14 cellular contexts compared by ENCODE assay signal in genomic region chr6:104625536-104625935, GRCh38.
A peak's percentile ranks its signal among the peaks of the same experiment; 100 is the strongest.
DNase-seq lines count a peak whose midpoint lies in the region; ATAC-seq and TF ChIP-seq lines count a peak whose summit lies in the region.
"Had no signal": no experiment of that assay in that cellular context is flagged by ENCODE, and none has a peak within 500 bp of the region (broad histone marks: within the 10 kb centered on the region; RNA-seq: fewer than 3 reads in every experiment).

No MANE protein-coding gene starts in this region.

- no peaks in the 10 kb centered on the region for H3K79me2 ChIP-seq in HCT116 (ENCODE audit: insufficient read depth, low read length)

- no peaks in the 10 kb centered on the region for H3K9me2 ChIP-seq in HCT116 (ENCODE audit: insufficient read depth)

- no peak for TF ChIP-seq POLR2A in HCT116 (IDR thresholded peaks at IDR 0.05; ENCODE audit: borderline replicate concordance, extremely low read depth, insufficient read depth, insufficient read length)

- H3K36me3 ChIP-seq in HCT116 (ENCODE audit: control insufficient read depth in 1 of 2, insufficient read depth in 2 of 2, low read length in 2 of 2), result no peaks in the 10 kb centered on the region
- H3K36me3 ChIP-seq: ovary had no signal

- H3K4me1 ChIP-seq in HCT116 (ENCODE audit: control insufficient read depth in 1 of 2, insufficient read depth in 2 of 2, low read length in 2 of 2), result peaks cover 0 to 8% of the 10 kb centered on the region in 2 experiments; a peak in 1 of 4 replicates
- H3K4me1 ChIP-seq: testis had no signal

- DNase-seq in HCT116 (ENCODE audit: low read depth, low spot score), result no peak
- DNase-seq in amniotic stem cell (lab: John Stamatoyannopoulos, UW), result peak; percentile 9
- peak; percentile 22 for DNase-seq in iPS-NIHi7 (ENCODE audit: extremely low spot score)
- no peak for DNase-seq in type B pancreatic cell (ENCODE audit: extremely low spot score, unreplicated experiment)
- no peak for DNase-seq in T-cell
- no peak for DNase-seq in activated naive CD4-positive, alpha-beta T cell treated with anti-CD3 and anti-CD28 coated beads, Interleukin-2, amount 10 ng/mL, durations not matched to agents 7 days and 5 days
- no peak for DNase-seq in NCI-H2196 treated with DMSO at 0.1 percent for 48 hours (lab: John Stamatoyannopoulos, UW; ENCODE audit: unreplicated experiment)
- DNase-seq: activated CD8-positive, alpha-beta T cell treated with anti-CD3 and anti-CD28 coated beads, Interleukin-2, amount 10 ng/mL, durations not matched to agents 7 days and 5 days; activated naive CD8-positive, alpha-beta T cell treated with anti-CD3 and anti-CD28 coated beads, Interleukin-2, amount 50 U/mL, for 24 hours; DMS79 treated with DMSO at 0.1 percent for 48 hours; left cardiac atrium; NCI-H524 treated with DMSO at 0.1 percent for 48 hours; ovary; testis had no signal

- no peaks in the 10 kb centered on the region for H3K27me3 ChIP-seq in HCT116 (ENCODE audit: insufficient read depth, low read length)
- H3K27me3 ChIP-seq: ovary, testis had no signal

- no peaks in the 10 kb centered on the region for H3K36me3 Mint-ChIP-seq in type B pancreatic cell
- H3K36me3 Mint-ChIP-seq in T-cell, result no peaks in the 10 kb centered on the region
- no peaks in the 10 kb centered on the region for H3K36me3 Mint-ChIP-seq in activated naive CD4-positive, alpha-beta T cell treated with anti-CD3 and anti-CD28 coated beads, Interleukin-2, amount 10 ng/mL, durations not matched to agents 7 days and 5 days

- H3K4me1 Mint-ChIP-seq in type B pancreatic cell (ENCODE audit: unreplicated experiment), result peaks cover 14% of the 10 kb centered on the region
- H3K4me1 Mint-ChIP-seq in T-cell, result peaks cover 6 to 7% (median 7%) of the 10 kb centered on the region in 3 donors
- no peaks in the 10 kb centered on the region for H3K4me1 Mint-ChIP-seq in activated naive CD4-positive, alpha-beta T cell treated with anti-CD3 and anti-CD28 coated beads, Interleukin-2, amount 10 ng/mL, durations not matched to agents 7 days and 5 days

- H2AFZ ChIP-seq in HCT116 (ENCODE audit: low read depth, low read length, poor library complexity, severe bottlenecking), result no peak overlapping the region

- RAD21 ChIA-PET in HCT116 (lab: Charles Lee; ENCODE audit: low non-redundant PET in 1 of 2, low total read pairs in 2 of 2, uncharacterized antibody in 2 of 2, unreplicated experiment in 2 of 2), result no interaction called here

- H4K20me1 ChIP-seq in HCT116 (ENCODE audit: insufficient read depth), result no peaks in the 10 kb centered on the region

- CTCF ChIA-PET in HCT116 (lab: Charles Lee), result no interaction called here
- CTCF ChIA-PET in T-cell (lab: Charles Lee), result no interaction called here
- CTCF ChIA-PET in activated naive CD4-positive, alpha-beta T cell treated with anti-CD3 and anti-CD28 coated beads, Interleukin-2, amount 10 ng/mL, durations not matched to agents 7 days and 5 days (lab: Charles Lee), result no interaction called here

- H3K27me3 Mint-ChIP-seq in type B pancreatic cell (peaks cover 4% of the 10 kb centered on the region), T-cell (peaks cover 0 to 10% of the 10 kb centered on the region in 2 donors)
- H3K27me3 Mint-ChIP-seq in activated naive CD4-positive, alpha-beta T cell treated with anti-CD3 and anti-CD28 coated beads, Interleukin-2, amount 10 ng/mL, durations not matched to agents 7 days and 5 days, result no peaks in the 10 kb centered on the region

- peak overlapping the region; percentile 23; the same call in 1 of the 2 replicates for H3K4me2 ChIP-seq in HCT116 (ENCODE audit: low read length)

- no peak overlapping the region for H3K9ac ChIP-seq in HCT116 (ENCODE audit: low read length)

- no TSS peak for BruUV-seq in HCT116 (replicated peaks; lab: Mats Ljungman, UMichigan)

- no peaks in the 10 kb centered on the region for H3K9me3 ChIP-seq in HCT116 (ENCODE audit: control insufficient read depth in 1 of 2, insufficient read depth in 1 of 2, low read depth in 1 of 2, low read length in 2 of 2)
- H3K9me3 ChIP-seq: ovary, testis had no signal

- no peak overlapping the region for H3K4me3 ChIP-seq in HCT116 (replicated peaks in 1 of 2; ENCODE audit: low read depth in 1 of 2, low read length in 2 of 2)
- H3K4me3 ChIP-seq: ovary, testis had no signal

- ATAC-seq in HCT116 (peak; percentile 69; the same call in 1 of the 2 replicates), T-cell (replicated peaks in 1 of 4) (no peak)
- ATAC-seq: activated CD8-positive, alpha-beta T cell treated with anti-CD3 and anti-CD28 coated beads, Interleukin-2, amount 10 ng/mL, durations not matched to agents 7 days and 5 days; activated naive CD8-positive, alpha-beta T cell treated with anti-CD3 and anti-CD28 coated beads, Interleukin-2, amount 50 U/mL, for 24 hours; left cardiac atrium had no signal

- no peak for TF ChIP-seq RAD21 in HCT116 (IDR thresholded peaks at IDR 0.05; ENCODE audit: low read depth)

- TF ChIP-seq CTCF in HCT116 (IDR thresholded peaks at IDR 0.05 in 2 of 3, conservative IDR thresholded peaks at IDR 0.05 in 1 of 3; ENCODE audit: borderline replicate concordance in 1 of 3, insufficient read depth in 1 of 3, low read depth in 2 of 3, low read length in 2 of 3) (no peak), type B pancreatic cell (conservative IDR thresholded peaks at IDR 0.05) (no peak)

- no peak overlapping the region for H3K27ac ChIP-seq in HCT116 (ENCODE audit: low read depth, low read length)
- H3K27ac ChIP-seq: ovary, testis had no signal

- intact Hi-C loops in HCT116 (cut with micrococcal nuclease), result no loop called here

- H3K4me3 Mint-ChIP-seq in type B pancreatic cell (peak overlapping the region; percentile 49), T-cell (no peak overlapping the region)
- H3K4me3 Mint-ChIP-seq in activated naive CD4-positive, alpha-beta T cell treated with anti-CD3 and anti-CD28 coated beads, Interleukin-2, amount 10 ng/mL, durations not matched to agents 7 days and 5 days, result no peak overlapping the region
- H3K4me3 Mint-ChIP-seq: activated CD8-positive, alpha-beta T cell treated with anti-CD3 and anti-CD28 coated beads, Interleukin-2, amount 10 ng/mL, durations not matched to agents 7 days and 5 days; activated naive CD8-positive, alpha-beta T cell treated with anti-CD3 and anti-CD28 coated beads, Interleukin-2, amount 50 U/mL, for 24 hours had no signal

- POLR2A ChIA-PET in HCT116 (lab: Charles Lee), result no interaction called here
- POLR2A ChIA-PET in T-cell (lab: Charles Lee), result no interaction called here

- peaks cover 4% of the 10 kb centered on the region for H3K9me3 Mint-ChIP-seq in type B pancreatic cell
- no peaks in the 10 kb centered on the region for H3K9me3 Mint-ChIP-seq in T-cell
- no peaks in the 10 kb centered on the region for H3K9me3 Mint-ChIP-seq in activated naive CD4-positive, alpha-beta T cell treated with anti-CD3 and anti-CD28 coated beads, Interleukin-2, amount 10 ng/mL, durations not matched to agents 7 days and 5 days
- H3K9me3 Mint-ChIP-seq: activated naive CD8-positive, alpha-beta T cell treated with anti-CD3 and anti-CD28 coated beads, Interleukin-2, amount 50 U/mL, for 24 hours had no signal

- H3K27ac Mint-ChIP-seq in type B pancreatic cell (peak overlapping the region; percentile 93), T-cell (no peak overlapping the region)
- H3K27ac Mint-ChIP-seq in activated naive CD4-positive, alpha-beta T cell treated with anti-CD3 and anti-CD28 coated beads, Interleukin-2, amount 10 ng/mL, durations not matched to agents 7 days and 5 days, result no peak overlapping the region
- H3K27ac Mint-ChIP-seq: activated CD8-positive, alpha-beta T cell treated with anti-CD3 and anti-CD28 coated beads, Interleukin-2, amount 10 ng/mL, durations not matched to agents 7 days and 5 days; activated naive CD8-positive, alpha-beta T cell treated with anti-CD3 and anti-CD28 coated beads, Interleukin-2, amount 50 U/mL, for 24 hours had no signal

TF ChIP-seq in HCT116, 20 proteins besides CTCF, POLR2A, EP300 and RAD21 (continues in another document):
- TF ChIP-seq EZH2 (IDR thresholded peaks at IDR 0.05), result no peak
- TF ChIP-seq JUND (IDR thresholded peaks at IDR 0.05), result no peak
- TF ChIP-seq ZFX (IDR thresholded peaks at IDR 0.05), result no peak
- no peak for TF ChIP-seq TCF7L2 (IDR thresholded peaks at IDR 0.05; ENCODE audit: borderline replicate concordance, extremely low read depth, insufficient read depth, insufficient read length)
- TF ChIP-seq YY1 (IDR thresholded peaks at IDR 0.05; ENCODE audit: extremely low read depth, insufficient replicate concordance, low read depth, low read length), result no peak
- no peak for TF ChIP-seq POLR2AphosphoS5 (IDR thresholded peaks at IDR 0.05; ENCODE audit: low read depth, low read length)
- no peak for TF ChIP-seq FOSL1 (IDR thresholded peaks at IDR 0.05; ENCODE audit: low read depth)
- TF ChIP-seq, protein P1, sequence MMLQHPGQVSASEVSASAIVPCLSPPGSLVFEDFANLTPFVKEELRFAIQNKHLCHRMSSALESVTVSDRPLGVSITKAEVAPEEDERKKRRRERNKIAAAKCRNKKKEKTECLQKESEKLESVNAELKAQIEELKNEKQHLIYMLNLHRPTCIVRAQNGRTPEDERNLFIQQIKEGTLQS (IDR thresholded peaks at IDR 0.05), result no peak
- TF ChIP-seq SRF (IDR thresholded peaks at IDR 0.05; ENCODE audit: low read depth), result no peak
- TF ChIP-seq, protein P2, sequence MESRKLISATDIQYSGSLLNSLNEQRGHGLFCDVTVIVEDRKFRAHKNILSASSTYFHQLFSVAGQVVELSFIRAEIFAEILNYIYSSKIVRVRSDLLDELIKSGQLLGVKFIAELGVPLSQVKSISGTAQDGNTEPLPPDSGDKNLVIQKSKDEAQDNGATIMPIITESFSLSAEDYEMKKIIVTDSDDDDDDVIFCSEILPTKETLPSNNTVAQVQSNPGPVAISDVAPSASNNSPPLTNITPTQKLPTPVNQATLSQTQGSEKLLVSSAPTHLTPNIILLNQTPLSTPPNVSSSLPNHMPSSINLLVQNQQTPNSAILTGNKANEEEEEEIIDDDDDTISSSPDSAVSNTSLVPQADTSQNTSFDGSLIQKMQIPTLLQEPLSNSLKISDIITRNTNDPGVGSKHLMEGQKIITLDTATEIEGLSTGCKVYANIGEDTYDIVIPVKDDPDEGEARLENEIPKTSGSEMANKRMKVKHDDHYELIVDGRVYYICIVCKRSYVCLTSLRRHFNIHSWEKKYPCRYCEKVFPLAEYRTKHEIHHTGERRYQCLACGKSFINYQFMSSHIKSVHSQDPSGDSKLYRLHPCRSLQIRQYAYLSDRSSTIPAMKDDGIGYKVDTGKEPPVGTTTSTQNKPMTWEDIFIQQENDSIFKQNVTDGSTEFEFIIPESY (IDR thresholded peaks at IDR 0.05; ENCODE audit: extremely low read depth, insufficient replicate concordance, low read length), result no peak
- TF ChIP-seq CEBPB (IDR thresholded peaks at IDR 0.05; ENCODE audit: low read depth), result no peak
- TF ChIP-seq ELF1 (IDR thresholded peaks at IDR 0.05; ENCODE audit: borderline replicate concordance, low read depth), result no peak
- TF ChIP-seq EGR1 (IDR thresholded peaks at IDR 0.05; ENCODE audit: low read depth), result no peak
- no peak for TF ChIP-seq SP1 (IDR thresholded peaks at IDR 0.05; ENCODE audit: low read depth)
- no peak for TF ChIP-seq SIN3A (IDR thresholded peaks at IDR 0.05; ENCODE audit: low read depth)
- TF ChIP-seq CBX3 (IDR thresholded peaks at IDR 0.05; ENCODE audit: low read depth), result no peak

Comparison
In these comparisons a context has a peak if more than half of its experiments do, and no peak if none do; other contexts are left out.
1. DNase-seq: peak in amniotic stem cell (single experiment) and iPS-NIHi7 (single experiment); none in HCT116 (single experiment), type B pancreatic cell (single experiment), T-cell (0 of 34), activated naive CD4-positive, alpha-beta T cell treated with anti-CD3 and anti-CD28 coated beads, Interleukin-2, amount 10 ng/mL, durations not matched to agents 7 days and 5 days (single experiment) and NCI-H2196 treated with DMSO at 0.1 percent for 48 hours (single experiment).